Comparison of ENCODE assay signal across 9 cellular contexts in the genomic region with DNA sequence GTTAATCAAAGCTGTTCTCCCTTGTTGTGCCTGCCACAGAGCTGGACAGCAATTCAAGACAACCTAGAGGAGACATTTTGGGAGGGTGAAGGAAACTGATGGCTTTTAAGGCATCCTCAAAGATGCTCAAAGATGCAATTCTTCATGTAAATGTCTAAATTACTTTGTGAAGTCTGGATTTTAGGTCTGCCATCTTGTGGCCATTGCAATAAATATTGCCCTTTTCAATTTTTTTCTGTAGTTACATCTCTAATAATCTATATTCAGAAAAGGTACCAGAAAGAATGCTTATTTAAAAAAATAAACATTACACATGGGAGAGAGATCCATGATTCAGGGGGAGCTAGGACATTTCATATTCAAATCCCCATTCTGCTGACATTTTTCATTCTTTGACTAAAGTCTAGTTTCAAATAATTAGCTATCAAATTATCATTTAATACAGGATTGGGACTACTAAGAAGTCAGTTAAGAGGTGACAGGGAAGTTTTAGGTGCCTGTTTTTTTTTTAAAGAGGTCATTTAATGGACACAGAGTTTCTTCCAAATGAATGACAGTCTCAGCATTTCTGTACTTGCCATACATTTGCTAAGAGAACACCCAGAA.
A peak's percentile ranks its signal among the peaks of the same experiment; 100 is the strongest.
DNase-seq lines count a peak whose midpoint lies in the region; ATAC-seq and TF ChIP-seq lines count a peak whose summit lies in the region.
"Had no signal": no experiment of that assay in that cellular context is flagged by ENCODE, and none has a peak within 500 bp of the region (broad histone marks: within the 10 kb centered on the region; RNA-seq: fewer than 3 reads in every experiment).

No MANE protein-coding gene starts in this region.

- DNase-seq in heart right ventricle: no peak
- DNase-seq in right atrium auricular region (ENCODE audit: low spot score): no peak
- DNase-seq in RWPE2 (ENCODE audit: low spot score): no peak
- no peak for DNase-seq in foreskin keratinocyte
- DNase-seq in upper lobe of right lung: no peak
- no peak for DNase-seq in SHP77 treated with DMSO at 0.1 percent for 48 hours (lab: John Stamatoyannopoulos, UW)
- DNase-seq in activated naive CD4-positive, alpha-beta T cell treated with anti-CD3 and anti-CD28 coated beads, Interleukin-2, amount 50 U/mL, for 16 hours: no peak
- DNase-seq in left lung: no peak
- DNase-seq: activated CD8-positive, alpha-beta memory T cell treated with anti-CD3 and anti-CD28 coated beads for 24 hours had no signal

- H3K4me1 ChIP-seq in heart right ventricle: no peaks in the 10 kb centered on the region
- H3K4me1 ChIP-seq in right atrium auricular region: no peaks in the 10 kb centered on the region
- H3K4me1 ChIP-seq in RWPE2 (ENCODE audit: insufficient read depth, poor library complexity, severe bottlenecking): peaks cover 13% of the 10 kb centered on the region
- H3K4me1 ChIP-seq in foreskin keratinocyte: peaks cover 6% of the 10 kb centered on the region
- H3K4me1 ChIP-seq in upper lobe of right lung: no peaks in the 10 kb centered on the region
- no peaks in the 10 kb centered on the region for H3K4me1 ChIP-seq in left lung

- H3K36me3 ChIP-seq in heart right ventricle: no peaks in the 10 kb centered on the region
- no peaks in the 10 kb centered on the region for H3K36me3 ChIP-seq in right atrium auricular region
- H3K36me3 ChIP-seq in RWPE2 (ENCODE audit: low read depth): no peaks in the 10 kb centered on the region
- no peaks in the 10 kb centered on the region for H3K36me3 ChIP-seq in upper lobe of right lung
- no peaks in the 10 kb centered on the region for H3K36me3 ChIP-seq in left lung

- intact Hi-C loops in heart right ventricle (cut with DNase I): loop anchor here in 4 of 10 donors (5.0 to 10.0 kb wide), 2 partner anchors 260 to 298 kb away; partner anchors contain the start of gene WNT5A (in 3 of the 4)
- intact Hi-C loops in upper lobe of right lung (cut with DNase I): no loop called here
- intact Hi-C loops in left lung (cut with DNase I): loop anchor here in 1 of 2 donors (10.0 kb wide), 1 partner anchor 262 kb away; the partner anchor contains the start of gene WNT5A

- no peak overlapping the region for H3K4me3 ChIP-seq in heart right ventricle
- no peak overlapping the region for H3K4me3 ChIP-seq in right atrium auricular region
- no peak overlapping the region for H3K4me3 ChIP-seq in RWPE2 (ENCODE audit: severe bottlenecking)
- H3K4me3 ChIP-seq in upper lobe of right lung: no peak overlapping the region
- H3K4me3 ChIP-seq in left lung: no peak overlapping the region

- H3K9me3 ChIP-seq in heart right ventricle (no peaks in the 10 kb centered on the region), right atrium auricular region (no peaks in the 10 kb centered on the region), RWPE2 (ENCODE audit: severe bottlenecking) (no peaks in the 10 kb centered on the region), upper lobe of right lung (no peaks in the 10 kb centered on the region), left lung (no peaks in the 10 kb centered on the region)

- ATAC-seq in heart right ventricle (no peak), RWPE2 (ENCODE audit: low read depth) (no peak), foreskin keratinocyte (no peak), upper lobe of right lung (no peak), left lung (no peak)

- H3K27ac ChIP-seq in heart right ventricle (no peak overlapping the region), right atrium auricular region (no peak overlapping the region), RWPE2 (ENCODE audit: poor library complexity, severe bottlenecking) (no peak overlapping the region), foreskin keratinocyte (no peak overlapping the region), upper lobe of right lung (no peak overlapping the region), left lung (no peak overlapping the region)

- H3K27me3 ChIP-seq in heart right ventricle: no peaks in the 10 kb centered on the region
- H3K27me3 ChIP-seq in right atrium auricular region: no peaks in the 10 kb centered on the region
- H3K27me3 ChIP-seq in RWPE2 (ENCODE audit: insufficient read depth, poor library complexity, severe bottlenecking): no peaks in the 10 kb centered on the region
- no peaks in the 10 kb centered on the region for H3K27me3 ChIP-seq in foreskin keratinocyte
- H3K27me3 ChIP-seq in upper lobe of right lung: no peaks in the 10 kb centered on the region
- H3K27me3 ChIP-seq in left lung: no peaks in the 10 kb centered on the region

- peak in 6 of 9 donors; percentile 33 to 53 (median 46) for TF ChIP-seq CTCF in heart right ventricle (IDR thresholded peaks at IDR 0.05)
- TF ChIP-seq CTCF in right atrium auricular region (IDR thresholded peaks at IDR 0.05): peak in 1 of 2 donors; percentile 56
- TF ChIP-seq CTCF in RWPE2 (IDR thresholded peaks at IDR 0.05; ENCODE audit: poor library complexity, severe bottlenecking): peak; percentile 66
- peak; percentile 60 for TF ChIP-seq CTCF in foreskin keratinocyte (conservative IDR thresholded peaks at IDR 0.05)
- peak; percentile 39 for TF ChIP-seq CTCF in upper lobe of right lung (IDR thresholded peaks at IDR 0.05)
- TF ChIP-seq CTCF in left lung (IDR thresholded peaks at IDR 0.05): peak in 1 of 2 donors; percentile 35
